8 cellular contexts compared by ENCODE assay signal in the genomic region with DNA sequence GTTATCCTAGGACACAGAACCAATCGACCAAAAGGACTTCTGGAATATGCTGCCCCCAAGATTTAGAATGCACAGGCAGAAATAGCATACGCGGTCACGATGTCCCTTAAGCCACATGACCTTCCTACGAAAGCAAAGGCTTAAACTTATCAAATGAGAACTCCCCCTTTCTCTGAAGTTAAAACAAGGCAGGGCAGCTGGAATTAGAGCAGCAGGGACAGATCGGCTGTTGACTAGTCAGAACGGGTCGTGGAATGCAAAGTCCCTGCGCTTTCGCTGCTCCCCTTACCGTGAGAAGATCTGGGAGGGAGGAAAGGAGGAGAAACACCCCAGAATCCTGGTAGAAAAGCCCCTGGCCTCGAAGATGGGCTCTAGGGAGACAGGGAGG. TPM values are rescaled to one million over a fixed set of nuclear protein-coding genes. Genes with fewer than 3 reads are reported as not detected.
DNase-seq lines count a peak whose midpoint lies in the region; ATAC-seq and TF ChIP-seq lines count a peak whose summit lies in the region.

No MANE protein-coding gene starts in this region.

- peak overlapping the region; percentile 42 to 64 for H3K4me3 ChIP-seq in gastroesophageal sphincter
- H3K4me3 ChIP-seq in neutrophil (ENCODE audit: low read depth in 1 of 2, low read length in 1 of 2) = peak overlapping the region; percentile 90 to 98

- H3K9me3 ChIP-seq in gastroesophageal sphincter (no peaks in the 10 kb centered on the region), neutrophil (no peaks in the 10 kb centered on the region)

- intact Hi-C loops in activated T-helper 1 cell treated with anti-CD3 and anti-CD28 coated beads, Interleukin-12 subunit alpha, Interleukin-12 subunit beta, Interleukin-2, Interleukin-4 antibody, amounts not matched to agents 30 ng/mL and 10 ng/mL and 1 ng/mL, durations not matched to agents 14 hours and 24 hours and 36 hours (cut with micrococcal nuclease) = loop anchor here (1.0 to 5.0 kb wide), 15 partner anchors 37 to 767 kb away; a partner anchor contains a TSS

- peaks cover 12% of the 10 kb centered on the region for H3K4me1 Mint-ChIP-seq in activated T-helper 1 cell treated with anti-CD3 and anti-CD28 coated beads, Interleukin-12 subunit alpha, Interleukin-12 subunit beta, Interleukin-2, Interleukin-4 antibody, amounts not matched to agents 30 ng/mL and 10 ng/mL and 1 ng/mL, durations not matched to agents 14 hours and 24 hours and 36 hours (ENCODE audit: low read depth)

- ATAC-seq in GM19438 (IDR thresholded peaks at IDR 0.05; ENCODE audit: low read depth, unreplicated experiment) (peak; percentile 17), HG03521 (IDR thresholded peaks at IDR 0.05; ENCODE audit: unreplicated experiment) (peak; percentile 12), gastroesophageal sphincter (peak; percentile 70)

- 0% methylated on average over 5 to 11 of the region's 12 CpGs for WGBS in gastroesophageal sphincter (ENCODE audit: low coverage in 1 of 2), 2 donors

- H3K27me3 ChIP-seq in gastroesophageal sphincter (no peaks in the 10 kb centered on the region), neutrophil (no peaks in the 10 kb centered on the region)

- H3K9me3 Mint-ChIP-seq in activated T-helper 1 cell treated with anti-CD3 and anti-CD28 coated beads, Interleukin-12 subunit alpha, Interleukin-12 subunit beta, Interleukin-2, Interleukin-4 antibody, amounts not matched to agents 30 ng/mL and 10 ng/mL and 1 ng/mL, durations not matched to agents 14 hours and 24 hours and 36 hours = no peaks in the 10 kb centered on the region

- TF ChIP-seq POLR2A in gastroesophageal sphincter (IDR thresholded peaks at IDR 0.05) = no peak

- H3K27ac ChIP-seq in gastroesophageal sphincter (peak overlapping the region; percentile 91 to 99 (median 98)), neutrophil (peak overlapping the region; percentile 96)

- no peaks in the 10 kb centered on the region for H3K36me3 ChIP-seq in gastroesophageal sphincter
- H3K36me3 ChIP-seq in neutrophil = no peaks in the 10 kb centered on the region

- H3K4me1 ChIP-seq in gastroesophageal sphincter (peaks cover 7 to 38% (median 20%) of the 10 kb centered on the region in 3 donors), neutrophil (ENCODE audit: control insufficient read depth in 1 of 2, insufficient read depth in 1 of 2, low read depth in 1 of 2, low read length in 1 of 2) (peaks cover 34 to 41% of the 10 kb centered on the region in 2 experiments)

- H3K4me3 Mint-ChIP-seq in activated T-helper 1 cell treated with anti-CD3 and anti-CD28 coated beads, Interleukin-12 subunit alpha, Interleukin-12 subunit beta, Interleukin-2, Interleukin-4 antibody, amounts not matched to agents 30 ng/mL and 10 ng/mL and 1 ng/mL, durations not matched to agents 14 hours and 24 hours and 36 hours = no peak overlapping the region

- no peak for TF ChIP-seq EP300 in gastroesophageal sphincter (IDR thresholded peaks at IDR 0.05)

- peaks cover 12% of the 10 kb centered on the region for H3K36me3 Mint-ChIP-seq in activated T-helper 1 cell treated with anti-CD3 and anti-CD28 coated beads, Interleukin-12 subunit alpha, Interleukin-12 subunit beta, Interleukin-2, Interleukin-4 antibody, amounts not matched to agents 30 ng/mL and 10 ng/mL and 1 ng/mL, durations not matched to agents 14 hours and 24 hours and 36 hours (ENCODE audit: low read depth)

- DNase-seq in DMS153 treated with DMSO at 0.1 percent for 48 hours (lab: John Stamatoyannopoulos, UW; ENCODE audit: unreplicated experiment) = peak; percentile 68
- DNase-seq in NCI-H69 (lab: John Stamatoyannopoulos, UW) = peak; percentile 85
- peak; percentile 53 for DNase-seq in activated T-helper 1 cell treated with anti-CD3 and anti-CD28 coated beads, Interleukin-12 subunit alpha, Interleukin-12 subunit beta, Interleukin-2, Interleukin-4 antibody, amounts not matched to agents 30 ng/mL and 10 ng/mL and 1 ng/mL, durations not matched to agents 14 hours and 24 hours and 36 hours (ENCODE audit: low spot score)
- no peak for DNase-seq in mesenteric fat pad (ENCODE audit: low spot score)

- H3K27me3 Mint-ChIP-seq in activated T-helper 1 cell treated with anti-CD3 and anti-CD28 coated beads, Interleukin-12 subunit alpha, Interleukin-12 subunit beta, Interleukin-2, Interleukin-4 antibody, amounts not matched to agents 30 ng/mL and 10 ng/mL and 1 ng/mL, durations not matched to agents 14 hours and 24 hours and 36 hours (ENCODE audit: insufficient read depth) = no peaks in the 10 kb centered on the region

- H3K27ac Mint-ChIP-seq in activated T-helper 1 cell treated with anti-CD3 and anti-CD28 coated beads, Interleukin-12 subunit alpha, Interleukin-12 subunit beta, Interleukin-2, Interleukin-4 antibody, amounts not matched to agents 30 ng/mL and 10 ng/mL and 1 ng/mL, durations not matched to agents 14 hours and 24 hours and 36 hours = no peak overlapping the region

- no peak for TF ChIP-seq CTCF in gastroesophageal sphincter (IDR thresholded peaks at IDR 0.05)
- no peak for TF ChIP-seq CTCF in neutrophil (IDR thresholded peaks at IDR 0.05)

RNA-seq across cellular contexts. Expression of a gene that starts 0.8 kb away (rescaled TPM):
- total RNA-seq in activated T-helper 1 cell treated with anti-CD3 and anti-CD28 coated beads, Interleukin-12 subunit alpha, Interleukin-12 subunit beta, Interleukin-2, Interleukin-4 antibody, amounts not matched to agents 30 ng/mL and 10 ng/mL and 1 ng/mL, durations not matched to agents 14 hours and 24 hours and 36 hours = 17.2 and 17.5 TPM in 2 replicates
- 10 to 100 TPM; 17.3 to 30.2 (median 23.5) TPM for total RNA-seq in gastroesophageal sphincter
- 17.1 TPM for total RNA-seq in mesenteric fat pad

Comparison
In these comparisons a context has a peak if more than half of its experiments do, and no peak if none do; other contexts are left out.
1. ATAC-seq: peak in every context shown above with its lines; median percentile 70 in gastroesophageal sphincter; 17 in GM19438; 12 in HG03521.